13 cellular contexts compared by ENCODE assay signal in the genomic region with DNA sequence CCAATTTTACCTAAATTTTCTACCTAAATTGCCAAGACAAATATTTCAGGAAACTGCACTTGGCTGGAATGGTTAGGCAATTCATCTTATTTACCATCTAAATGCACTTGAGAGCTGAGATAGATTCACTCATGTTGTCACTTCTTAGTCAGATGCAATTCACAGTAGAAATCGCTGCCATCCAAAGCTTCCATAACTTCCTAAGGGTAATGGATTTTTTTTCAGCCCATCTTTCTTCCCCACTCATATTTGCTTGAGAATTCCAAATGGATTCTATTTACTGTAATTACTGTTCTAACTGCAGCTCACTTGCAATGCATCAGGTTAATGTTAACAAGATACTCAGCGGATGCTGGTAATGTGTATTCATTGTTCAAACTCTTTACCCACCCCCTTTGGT.
A peak's percentile ranks its signal among the peaks of the same experiment; 100 is the strongest.
DNase-seq lines count a peak whose midpoint lies in the region; ATAC-seq and TF ChIP-seq lines count a peak whose summit lies in the region.
"Had no signal": no experiment of that assay in that cellular context is flagged by ENCODE, and none has a peak within 500 bp of the region (broad histone marks: within the 10 kb centered on the region; RNA-seq: fewer than 3 reads in every experiment).

No MANE protein-coding gene starts in this region.

- DNase-seq in NCI-H187 treated with DMSO at 0.1 percent for 48 hours (lab: John Stamatoyannopoulos, UW) (peak; percentile 37), NCI-H187 (lab: John Stamatoyannopoulos, UW) (no peak), NCI-H2029 treated with DMSO at 0.1 percent for 48 hours (lab: John Stamatoyannopoulos, UW) (peak; percentile 13), NCI-H69 (lab: John Stamatoyannopoulos, UW) (peak; percentile 81), lower leg skin (ENCODE audit: low spot score in 2 of 2) (no peak), dermis blood vessel endothelial cell (no peak)
- DNase-seq: BE2C; CD4-positive, alpha-beta memory T cell; DMS79; GM23248; H7 had no signal

- H3K4me3 ChIP-seq in lower leg skin (ENCODE audit: low read depth, poor library complexity, severe bottlenecking): no peak overlapping the region
- H3K4me3 ChIP-seq: GM12878, GM23248 had no signal

- intact Hi-C loops in lower leg skin (cut with DNase I; ENCODE audit: low total_unique reads): no loop called here

- 89 to 90% methylated on average over 2 of the region's 2 CpGs for WGBS in lower leg skin, 2 donors

- ATAC-seq in HG03175 (IDR thresholded peaks at IDR 0.05; ENCODE audit: unreplicated experiment): no peak
- ATAC-seq: GM12878 had no signal

- TF ChIP-seq CTCF in lower leg skin (IDR thresholded peaks at IDR 0.05): no peak

- TF ChIP-seq POLR2A in lower leg skin (IDR thresholded peaks at IDR 0.05): no peak

Comparison
In these comparisons a context has a peak if more than half of its experiments do, and no peak if none do; other contexts are left out.
1. DNase-seq: peak in NCI-H187 treated with DMSO at 0.1 percent for 48 hours (single experiment), NCI-H2029 treated with DMSO at 0.1 percent for 48 hours (single experiment) and NCI-H69 (single experiment); none in NCI-H187 (0 of 2), lower leg skin (0 of 2) and dermis blood vessel endothelial cell (single experiment).